ENCODE assay signal across 8 cellular contexts in genomic region chr18:907880-908512, GRCh38. TPM values are rescaled to one million over a fixed set of nuclear protein-coding genes. Genes with fewer than 3 reads are reported as not detected.
A peak's percentile ranks its signal among the peaks of the same experiment; 100 is the strongest.
DNase-seq lines count a peak whose midpoint lies in the region; ATAC-seq and TF ChIP-seq lines count a peak whose summit lies in the region.

No MANE protein-coding gene starts in this region.

- intact Hi-C loops in CD4-positive, alpha-beta T cell (cut with DNase I, micrococcal nuclease): no loop called here
- intact Hi-C loops in ovary (cut with DNase I): no loop called here

- H3K9me3 Mint-ChIP-seq in CD4-positive, alpha-beta T cell: peaks cover 3% of the 10 kb centered on the region

- POLR2A ChIA-PET in CD4-positive, alpha-beta T cell (lab: Charles Lee): no interaction called here
- POLR2A ChIA-PET in HEK293T (lab: Yijun Ruan, JAX): no interaction called here

- H3K4me3 Mint-ChIP-seq in CD4-positive, alpha-beta T cell: peak overlapping the region; percentile 45

- H3K27ac Mint-ChIP-seq in CD4-positive, alpha-beta T cell: no peak overlapping the region

- peak overlapping the region; percentile 26 for H3K4me3 ChIP-seq in epithelial cell of proximal tubule (ENCODE audit: low read depth, low read length)
- H3K4me3 ChIP-seq in ovary: peak overlapping the region; percentile 12

- H3K36me3 Mint-ChIP-seq in CD4-positive, alpha-beta T cell (ENCODE audit: low read depth): no peaks in the 10 kb centered on the region

- no peaks in the 10 kb centered on the region for H3K9me3 ChIP-seq in CD4-positive, alpha-beta T cell (ENCODE audit: control insufficient read depth, low read length)
- no peaks in the 10 kb centered on the region for H3K9me3 ChIP-seq in ovary

- no peak for TF ChIP-seq POLR2A in ovary (IDR thresholded peaks at IDR 0.05)

- CTCF ChIA-PET in CD4-positive, alpha-beta T cell (lab: Charles Lee): no interaction called here
- CTCF ChIA-PET in HEK293T (lab: Yijun Ruan, JAX): interaction anchor here (0.8 kb wide), 1 partner anchor 10 kb away, joined by 3 read pairs; no protein-coding TSS in a partner anchor

- TF ChIP-seq CTCF in CD4-positive, alpha-beta T cell (IDR thresholded peaks at IDR 0.05): no peak
- no peak for TF ChIP-seq CTCF in epithelial cell of proximal tubule (conservative IDR thresholded peaks at IDR 0.05; ENCODE audit: low read depth, low read length)
- no peak for TF ChIP-seq CTCF in ovary (IDR thresholded peaks at IDR 0.05)

- peaks cover 91% of the 10 kb centered on the region for H3K27me3 ChIP-seq in CD4-positive, alpha-beta T cell (ENCODE audit: control insufficient read depth, insufficient read depth, low read length)
- H3K27me3 ChIP-seq in ovary: no peaks in the 10 kb centered on the region

- no peaks in the 10 kb centered on the region for H3K36me3 ChIP-seq in ovary

- no peak overlapping the region for H3K27ac ChIP-seq in CD4-positive, alpha-beta T cell (ENCODE audit: low read depth, low read length)
- no peak overlapping the region for H3K27ac ChIP-seq in ovary

- ATAC-seq in CD4-positive, alpha-beta T cell (ENCODE audit: poor library complexity): no peak
- ATAC-seq in GM19023 (IDR thresholded peaks at IDR 0.05; ENCODE audit: unreplicated experiment): no peak
- no peak for ATAC-seq in GM18909 (IDR thresholded peaks at IDR 0.05; ENCODE audit: poor library complexity, unreplicated experiment)

- no peak for DNase-seq in CD4-positive, alpha-beta T cell
- DNase-seq in NCI-H128 (lab: John Stamatoyannopoulos, UW; ENCODE audit: unreplicated experiment) (peak; percentile 29), epithelial cell of proximal tubule (ENCODE audit: low read depth) (no peak), ovary (no peak), HEK293T (ENCODE audit: extremely low spot score) (no peak), activated gamma-delta T cell treated with Interleukin-2 at 50 U/mL for 16 hours (no peak)

- 1 to 4% (median 2%) methylated on average over 46 to 51 of the region's 51 CpGs for WGBS in ovary, 3 donors

- peaks cover 8% of the 10 kb centered on the region for H3K4me1 ChIP-seq in ovary (ENCODE audit: insufficient read depth)

- TF ChIP-seq EP300 in ovary (IDR thresholded peaks at IDR 0.05): no peak

- H3K27me3 Mint-ChIP-seq in CD4-positive, alpha-beta T cell: peaks cover 82% of the 10 kb centered on the region

- peaks cover 17% of the 10 kb centered on the region for H3K4me1 Mint-ChIP-seq in CD4-positive, alpha-beta T cell (ENCODE audit: low read depth)

TF ChIP-seq in HEK293T, 16 proteins besides CTCF, POLR2A, EP300 and RAD21:
- no peak for TF ChIP-seq FOXA1 (IDR thresholded peaks at IDR 0.05)
- TF ChIP-seq BHLHE40 (IDR thresholded peaks at IDR 0.05; ENCODE audit: borderline replicate concordance): no peak
- no peak for TF ChIP-seq L3MBTL2 (conservative IDR thresholded peaks at IDR 0.05)
- no peak for TF ChIP-seq FOXM1 (IDR thresholded peaks at IDR 0.05; ENCODE audit: borderline replicate concordance)
- TF ChIP-seq ELF4 (IDR thresholded peaks at IDR 0.05): no peak
- no peak for TF ChIP-seq SUZ12 (IDR thresholded peaks at IDR 0.05)
- no peak for TF ChIP-seq LEF1 (IDR thresholded peaks at IDR 0.05; ENCODE audit: borderline replicate concordance)
- no peak for TF ChIP-seq ARNT (IDR thresholded peaks at IDR 0.05)
- no peak for TF ChIP-seq ZNF384 (IDR thresholded peaks at IDR 0.05)
- TF ChIP-seq PKNOX1 (IDR thresholded peaks at IDR 0.05): no peak
- no peak for TF ChIP-seq FOXK2 (IDR thresholded peaks at IDR 0.05)
- TF ChIP-seq HDGF (IDR thresholded peaks at IDR 0.05; ENCODE audit: borderline replicate concordance): no peak
- no peak for TF ChIP-seq CTBP1 (IDR thresholded peaks at IDR 0.05; ENCODE audit: borderline replicate concordance)
- TF ChIP-seq NFRKB (IDR thresholded peaks at IDR 0.05): no peak
- TF ChIP-seq TARDBP (IDR thresholded peaks at IDR 0.05): no peak
- no peak for TF ChIP-seq SP1 (IDR thresholded peaks at IDR 0.05)

RNA-seq across cellular contexts. Expression of gene ADCYAP1, which starts 3.3 kb away (rescaled TPM):
- total RNA-seq in CD4-positive, alpha-beta T cell: not detected
- not detected in 2 replicates for total RNA-seq in epithelial cell of proximal tubule
- 1 to 10 TPM in 1 of 7 donors, under 1 TPM in 1, not detected in 5; 0.22 to 4.9 TPM for total RNA-seq in ovary
- polyA plus RNA-seq in ovary: under 1 TPM; 0.13 to 0.48 TPM
